Comparison of ENCODE assay signal across 17 cellular contexts in the genomic region with DNA sequence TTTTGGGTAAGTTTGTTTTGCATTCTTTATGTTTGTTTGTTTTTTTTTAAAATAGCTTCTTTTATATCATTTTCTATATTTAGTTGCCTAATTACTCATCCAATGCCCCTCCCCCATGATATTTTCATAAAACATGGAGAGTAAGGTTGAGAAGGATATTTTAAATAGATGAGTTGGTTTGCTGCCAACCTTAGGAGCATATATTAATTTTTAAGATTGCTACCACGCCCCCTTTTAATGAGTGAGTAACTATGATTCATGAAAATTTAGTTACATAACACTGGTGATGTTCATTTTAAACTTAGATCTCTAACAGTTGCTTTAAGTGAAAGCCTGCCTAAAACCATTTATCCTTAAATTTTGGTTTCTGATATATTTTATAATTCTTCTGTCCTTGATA. TPM values are rescaled to one million over a fixed set of nuclear protein-coding genes. Genes with fewer than 3 reads are reported as not detected.
DNase-seq lines count a peak whose midpoint lies in the region; ATAC-seq, FAIRE-seq and TF ChIP-seq lines count a peak whose summit lies in the region.
"Had no signal": no experiment of that assay in that cellular context is flagged by ENCODE, and none has a peak within 500 bp of the region (broad histone marks: within the 10 kb centered on the region; RNA-seq: fewer than 3 reads in every experiment).

No MANE protein-coding gene starts in this region.

- intact Hi-C loops in activated T-helper 1 cell treated with anti-CD3 and anti-CD28 coated beads, Interleukin-12 subunit alpha, Interleukin-12 subunit beta, Interleukin-2, Interleukin-4 antibody, amounts not matched to agents 30 ng/mL and 10 ng/mL and 1 ng/mL, durations not matched to agents 14 hours and 24 hours and 36 hours (cut with micrococcal nuclease): no loop called here
- intact Hi-C loops in pancreas (cut with DNase I): no loop called here

- H2BK120ac ChIP-seq in neuronal stem cell (ENCODE audit: low read depth, low read length): no peak overlapping the region

- H3K4me3 Mint-ChIP-seq in activated T-helper 1 cell treated with anti-CD3 and anti-CD28 coated beads, Interleukin-12 subunit alpha, Interleukin-12 subunit beta, Interleukin-2, Interleukin-4 antibody, amounts not matched to agents 30 ng/mL and 10 ng/mL and 1 ng/mL, durations not matched to agents 14 hours and 24 hours and 36 hours: no peak overlapping the region

- no peak overlapping the region for H2AK5ac ChIP-seq in neuronal stem cell (ENCODE audit: low read depth, low read length)

- H3K27me3 ChIP-seq in pancreas (no peaks in the 10 kb centered on the region), neuronal stem cell (ENCODE audit: control insufficient read depth in 3 of 3, insufficient read depth in 3 of 3, low read depth in 1 of 3, low read length in 3 of 3) (no peaks in the 10 kb centered on the region)
- H3K27me3 ChIP-seq: BLaER1 treated with 17β-estradiol and CSF1 and Interleukin-3, amounts not matched to agents 10 nM and 100 nM; cardiac muscle cell; SJCRH30 had no signal

- no peaks in the 10 kb centered on the region for H3K4me1 ChIP-seq in pancreas
- H3K4me1 ChIP-seq in neuronal stem cell (ENCODE audit: control insufficient read depth in 2 of 2, insufficient read depth in 1 of 2, low read depth in 1 of 2, low read length in 2 of 2): no peaks in the 10 kb centered on the region
- H3K4me1 ChIP-seq: SJCRH30 had no signal

- H3K9me3 ChIP-seq in pancreas (no peaks in the 10 kb centered on the region), neuronal stem cell (replicated peaks in 1 of 2; ENCODE audit: control insufficient read depth in 2 of 2, insufficient read depth in 1 of 2, low read depth in 1 of 2, low read length in 2 of 2) (no peaks in the 10 kb centered on the region)
- H3K9me3 ChIP-seq: BLaER1 treated with 17β-estradiol and CSF1 and Interleukin-3, amounts not matched to agents 10 nM and 100 nM; left ventricle myocardium inferior; SJCRH30 had no signal

- no peaks in the 10 kb centered on the region for H3K9me3 Mint-ChIP-seq in activated T-helper 1 cell treated with anti-CD3 and anti-CD28 coated beads, Interleukin-12 subunit alpha, Interleukin-12 subunit beta, Interleukin-2, Interleukin-4 antibody, amounts not matched to agents 30 ng/mL and 10 ng/mL and 1 ng/mL, durations not matched to agents 14 hours and 24 hours and 36 hours

- H4K91ac ChIP-seq in neuronal stem cell (ENCODE audit: low read depth, low read length, poor library complexity): no peak overlapping the region

- in situ Hi-C loops in KBM-7 (cut with MboI; ENCODE audit: low pct_unique_long_range_greater_than_20kb, low sequenced_read_pairs): no loop called here

- H2BK5ac ChIP-seq in neuronal stem cell (ENCODE audit: low read length): no peak overlapping the region

- H3K23ac ChIP-seq in neuronal stem cell (ENCODE audit: low read depth, low read length, poor library complexity): no peak overlapping the region

- ATAC-seq in pancreas: no peak

- H3K4me1 Mint-ChIP-seq in activated T-helper 1 cell treated with anti-CD3 and anti-CD28 coated beads, Interleukin-12 subunit alpha, Interleukin-12 subunit beta, Interleukin-2, Interleukin-4 antibody, amounts not matched to agents 30 ng/mL and 10 ng/mL and 1 ng/mL, durations not matched to agents 14 hours and 24 hours and 36 hours (ENCODE audit: low read depth): peaks cover 37% of the 10 kb centered on the region

- H3K27ac ChIP-seq in pancreas (no peak overlapping the region), neuronal stem cell (replicated peaks; ENCODE audit: low read length) (no peak overlapping the region)
- H3K27ac ChIP-seq: BLaER1 treated with 17β-estradiol and CSF1 and Interleukin-3, amounts not matched to agents 10 nM and 100 nM; SJCRH30; VCaP had no signal

- no peak overlapping the region for H3K4me3 ChIP-seq in fibroblast of mammary gland (ENCODE audit: control insufficient read depth, low read depth, low read length)
- H3K4me3 ChIP-seq in pancreas: no peak overlapping the region
- H3K4me3 ChIP-seq in neuronal stem cell (ENCODE audit: low read length in 2 of 2): no peak overlapping the region
- H3K4me3 ChIP-seq: BLaER1 treated with 17β-estradiol and CSF1 and Interleukin-3, amounts not matched to agents 10 nM and 100 nM; cardiac muscle cell; left ventricle myocardium inferior; SJCRH30 had no signal

- WGBS in pancreas, 2 donors: 91 to 94% methylated on average over 1 of the region's 1 CpG
- WGBS in neuronal stem cell (ENCODE audit: extremely low coverage in 2 of 2, insufficient read length in 2 of 2, insufficient replicate concordance in 1 of 2), 2 donors: no CpG with 5 or more reads among the region's 1 CpG

- no peak overlapping the region for H4K8ac ChIP-seq in neuronal stem cell (ENCODE audit: low read depth, low read length)

- H3K36me3 ChIP-seq in pancreas (peaks cover 0 to 38% (median 3%) of the 10 kb centered on the region in 3 donors), neuronal stem cell (replicated peaks in 1 of 2; ENCODE audit: control insufficient read depth in 2 of 2, insufficient read depth in 2 of 2, low read length in 2 of 2) (peaks cover 14 to 87% of the 10 kb centered on the region in 2 donors)

- H3K18ac ChIP-seq in neuronal stem cell (ENCODE audit: low read length): no peak overlapping the region

- H3K27me3 Mint-ChIP-seq in activated T-helper 1 cell treated with anti-CD3 and anti-CD28 coated beads, Interleukin-12 subunit alpha, Interleukin-12 subunit beta, Interleukin-2, Interleukin-4 antibody, amounts not matched to agents 30 ng/mL and 10 ng/mL and 1 ng/mL, durations not matched to agents 14 hours and 24 hours and 36 hours (ENCODE audit: insufficient read depth): no peaks in the 10 kb centered on the region

- peak overlapping the region; percentile 59 for H3K27ac Mint-ChIP-seq in activated T-helper 1 cell treated with anti-CD3 and anti-CD28 coated beads, Interleukin-12 subunit alpha, Interleukin-12 subunit beta, Interleukin-2, Interleukin-4 antibody, amounts not matched to agents 30 ng/mL and 10 ng/mL and 1 ng/mL, durations not matched to agents 14 hours and 24 hours and 36 hours

- H2BK15ac ChIP-seq in neuronal stem cell (ENCODE audit: low read length): no peak overlapping the region

- TF ChIP-seq CTCF in fibroblast of mammary gland (conservative IDR thresholded peaks at IDR 0.05; ENCODE audit: control insufficient read depth, insufficient read depth, low read depth, low read length) (no peak), pancreas (IDR thresholded peaks at IDR 0.05) (no peak)

- H3K4ac ChIP-seq in neuronal stem cell (ENCODE audit: low read length): no peak overlapping the region

- no peak overlapping the region for H3K14ac ChIP-seq in neuronal stem cell (ENCODE audit: low read length)

- no peak overlapping the region for H2BK12ac ChIP-seq in neuronal stem cell (ENCODE audit: low read length)

- H3K36me3 Mint-ChIP-seq in activated T-helper 1 cell treated with anti-CD3 and anti-CD28 coated beads, Interleukin-12 subunit alpha, Interleukin-12 subunit beta, Interleukin-2, Interleukin-4 antibody, amounts not matched to agents 30 ng/mL and 10 ng/mL and 1 ng/mL, durations not matched to agents 14 hours and 24 hours and 36 hours (ENCODE audit: low read depth): peaks cover 44% of the 10 kb centered on the region

- no peak overlapping the region for H3K9ac ChIP-seq in neuronal stem cell (ENCODE audit: low read depth, low read length, poor library complexity)
- H3K9ac ChIP-seq: BLaER1 treated with 17β-estradiol and CSF1 and Interleukin-3, amounts not matched to agents 10 nM and 100 nM had no signal

- H2AFZ ChIP-seq in neuronal stem cell (ENCODE audit: low read length): no peak overlapping the region

- no peak overlapping the region for H3K4me2 ChIP-seq in neuronal stem cell (ENCODE audit: insufficient read depth, low read length, poor library complexity, severe bottlenecking)
- H3K4me2 ChIP-seq: BLaER1 treated with 17β-estradiol and CSF1 and Interleukin-3, amounts not matched to agents 10 nM and 100 nM had no signal

- peak; percentile 24 for DNase-seq in AG20443 (ENCODE audit: low spot score)
- peak; percentile 68 for DNase-seq in ELR (ENCODE audit: low read depth)
- DNase-seq in activated T-helper 1 cell treated with anti-CD3 and anti-CD28 coated beads, Interleukin-12 subunit alpha, Interleukin-12 subunit beta, Interleukin-2, Interleukin-4 antibody, amounts not matched to agents 30 ng/mL and 10 ng/mL and 1 ng/mL, durations not matched to agents 14 hours and 24 hours and 36 hours (ENCODE audit: low spot score): no peak
- peak; percentile 61 for DNase-seq in fibroblast of mammary gland (ENCODE audit: low read depth)
- DNase-seq in pancreas: no peak
- no peak for DNase-seq in neuronal stem cell (ENCODE audit: low spot score)
- no peak for DNase-seq in KBM-7
- DNase-seq in stimulated activated CD4-positive, alpha-beta T cell treated with anti-CD3 and anti-CD28 coated beads, Interleukin-15, amount 100 ng/mL, for 24 hours: no peak
- DNase-seq: GOT3, hippocampal formation, left ventricle myocardium inferior, NCI-H1930, NCI-H82, SJCRH30 had no signal

- H3K79me1 ChIP-seq in neuronal stem cell (ENCODE audit: low read depth, low read length): no peaks in the 10 kb centered on the region

- FAIRE-seq in pancreas (lab: Jason Lieb, UNC): no peak

RNA-seq across cellular contexts. Expression of a gene that starts 18.7 kb away (rescaled TPM):
- total RNA-seq in activated T-helper 1 cell treated with anti-CD3 and anti-CD28 coated beads, Interleukin-12 subunit alpha, Interleukin-12 subunit beta, Interleukin-2, Interleukin-4 antibody, amounts not matched to agents 30 ng/mL and 10 ng/mL and 1 ng/mL, durations not matched to agents 14 hours and 24 hours and 36 hours: 99.8 and 102 TPM in 2 replicates
- 10 to 100 TPM; 30.0 to 59.0 (median 33.0) TPM for total RNA-seq in pancreas
- 10 to 100 TPM; 28.3 to 40.8 TPM for polyA plus RNA-seq in pancreas
- polyA plus RNA-seq in neuronal stem cell (2013, experiment 1 of 2): 108 TPM
- polyA plus RNA-seq in neuronal stem cell (2013, experiment 2 of 2): 110 TPM

Comparison
In these comparisons a context has a peak if more than half of its experiments do, and no peak if none do; other contexts are left out.
1. DNase-seq: peak in AG20443 (single experiment), ELR (single experiment) and fibroblast of mammary gland (single experiment); none in activated T-helper 1 cell treated with anti-CD3 and anti-CD28 coated beads, Interleukin-12 subunit alpha, Interleukin-12 subunit beta, Interleukin-2, Interleukin-4 antibody, amounts not matched to agents 30 ng/mL and 10 ng/mL and 1 ng/mL, durations not matched to agents 14 hours and 24 hours and 36 hours (single experiment), pancreas (0 of 6), neuronal stem cell (single experiment), KBM-7 (single experiment) and stimulated activated CD4-positive, alpha-beta T cell treated with anti-CD3 and anti-CD28 coated beads, Interleukin-15, amount 100 ng/mL, for 24 hours (single experiment).